Comparison of ENCODE assay signal across 19 cellular contexts in genomic region chr6:169847141-169847674, GRCh38.
"Had no signal": no experiment of that assay in that cellular context is flagged by ENCODE, and none has a peak within 500 bp of the region (broad histone marks: within the 10 kb centered on the region; RNA-seq: fewer than 3 reads in every experiment).

No MANE protein-coding gene starts in this region.

- ATAC-seq: activated CD8-positive, alpha-beta T cell treated with anti-CD3 and anti-CD28 coated beads, Interleukin-2, amount 10 ng/mL, durations not matched to agents 7 days and 5 days; activated T-cell treated with anti-CD3 and anti-CD28 coated beads, Interleukin-2, amount 50 U/mL, for 4 hours; gastrocnemius medialis; left lung; stimulated activated effector memory CD8-positive, alpha-beta T cell treated with anti-CD3 and anti-CD28 coated beads, Interleukin-12 subunit alpha, Interleukin-12 subunit beta, amount 100 ng/mL, for 72 hours had no signal

- H3K36me3 ChIP-seq: ascending aorta, gastrocnemius medialis, left lung, neutrophil, upper lobe of left lung had no signal

- H3K4me1 Mint-ChIP-seq: activated CD4-positive, alpha-beta T cell treated with anti-CD3 and anti-CD28 coated beads, Interleukin-2, amount 10 ng/mL, durations not matched to agents 24 days and 14 days; activated naive CD4-positive, alpha-beta T cell treated with anti-CD3 and anti-CD28 coated beads, Interleukin-2, amount 50 U/mL, for 24 hours; stimulated activated effector memory CD8-positive, alpha-beta T cell treated with anti-CD3 and anti-CD28 coated beads, Interleukin-12 subunit alpha, Interleukin-12 subunit beta, amount 100 ng/mL, for 72 hours had no signal

- H3K36me3 Mint-ChIP-seq: activated naive CD4-positive, alpha-beta T cell treated with anti-CD3 and anti-CD28 coated beads, Interleukin-2, amount 50 U/mL, for 24 hours; stimulated activated effector memory CD8-positive, alpha-beta T cell treated with anti-CD3 and anti-CD28 coated beads, Interleukin-12 subunit alpha, Interleukin-12 subunit beta, amount 100 ng/mL, for 72 hours had no signal

- H3K4me3 Mint-ChIP-seq: activated CD4-positive, alpha-beta T cell treated with anti-CD3 and anti-CD28 coated beads, Interleukin-2, amount 10 ng/mL, durations not matched to agents 24 days and 14 days; activated CD8-positive, alpha-beta T cell treated with anti-CD3 and anti-CD28 coated beads, Interleukin-2, amount 10 ng/mL, durations not matched to agents 7 days and 5 days; activated naive CD4-positive, alpha-beta T cell treated with anti-CD3 and anti-CD28 coated beads, Interleukin-2, amount 50 U/mL, for 24 hours; activated T-cell treated with anti-CD3 and anti-CD28 coated beads, Interleukin-2, amount 50 U/mL, for 4 hours; stimulated activated effector memory CD8-positive, alpha-beta T cell treated with anti-CD3 and anti-CD28 coated beads, Interleukin-12 subunit alpha, Interleukin-12 subunit beta, amount 100 ng/mL, for 72 hours had no signal

- H3K4me3 ChIP-seq: ascending aorta, gastrocnemius medialis, left lung, skin epidermis, testis, upper lobe of left lung had no signal

- DNase-seq: activated CD4-positive, alpha-beta T cell treated with anti-CD3 and anti-CD28 coated beads, Interleukin-2, amount 10 ng/mL, durations not matched to agents 24 days and 14 days; activated CD8-positive, alpha-beta T cell treated with anti-CD3 and anti-CD28 coated beads, Interleukin-2, amount 10 ng/mL, durations not matched to agents 7 days and 5 days; activated T-cell treated with anti-CD3 and anti-CD28 coated beads, Interleukin-2, amount 50 U/mL, for 4 hours; cortex of kidney; gastrocnemius medialis; kidney; left lung; retina; stimulated activated CD4-positive, alpha-beta T cell treated with anti-CD3 and anti-CD28 coated beads, Interleukin-15, amount 100 ng/mL, for 24 hours; stimulated activated CD4-positive, alpha-beta T cell treated with anti-CD3 and anti-CD28 coated beads, Interleukin-4, amount 100 ng/mL, for 24 hours; T-helper 1 cell; T-helper 9 cell; testis had no signal

- H3K9me3 ChIP-seq: ascending aorta, gastrocnemius medialis, left lung, neutrophil, testis, upper lobe of left lung had no signal

- H3K27ac ChIP-seq: ascending aorta, gastrocnemius medialis, left lung, neutrophil, skin epidermis, testis, upper lobe of left lung had no signal

- H3K9me3 Mint-ChIP-seq: activated CD4-positive, alpha-beta T cell treated with anti-CD3 and anti-CD28 coated beads, Interleukin-2, amount 10 ng/mL, durations not matched to agents 24 days and 14 days; activated naive CD4-positive, alpha-beta T cell treated with anti-CD3 and anti-CD28 coated beads, Interleukin-2, amount 50 U/mL, for 24 hours; activated T-cell treated with anti-CD3 and anti-CD28 coated beads, Interleukin-2, amount 50 U/mL, for 4 hours; stimulated activated effector memory CD8-positive, alpha-beta T cell treated with anti-CD3 and anti-CD28 coated beads, Interleukin-12 subunit alpha, Interleukin-12 subunit beta, amount 100 ng/mL, for 72 hours had no signal

- H3K27ac Mint-ChIP-seq: activated CD4-positive, alpha-beta T cell treated with anti-CD3 and anti-CD28 coated beads, Interleukin-2, amount 10 ng/mL, durations not matched to agents 24 days and 14 days; activated CD8-positive, alpha-beta T cell treated with anti-CD3 and anti-CD28 coated beads, Interleukin-2, amount 10 ng/mL, durations not matched to agents 7 days and 5 days; activated naive CD4-positive, alpha-beta T cell treated with anti-CD3 and anti-CD28 coated beads, Interleukin-2, amount 50 U/mL, for 24 hours; stimulated activated effector memory CD8-positive, alpha-beta T cell treated with anti-CD3 and anti-CD28 coated beads, Interleukin-12 subunit alpha, Interleukin-12 subunit beta, amount 100 ng/mL, for 72 hours had no signal

- H3K27me3 ChIP-seq: ascending aorta, gastrocnemius medialis, testis, upper lobe of left lung had no signal

- H3K4me1 ChIP-seq: ascending aorta, left lung, testis had no signal
